Comparison of ENCODE assay signal across 26 cellular contexts in genomic region chr18:1056404-1056803, GRCh38.
"Had no signal": no experiment of that assay in that cellular context is flagged by ENCODE, and none has a peak within 500 bp of the region (broad histone marks: within the 10 kb centered on the region; RNA-seq: fewer than 3 reads in every experiment).

No MANE protein-coding gene starts in this region.

- H3K4me3 ChIP-seq: stomach, suprapubic skin, testis, thoracic aorta, thyroid gland, tibial artery, tibial nerve, transverse colon, upper lobe of left lung, upper lobe of right lung, uterus, vagina had no signal

- H3K9me3 ChIP-seq: testis, thoracic aorta, thyroid gland, upper lobe of right lung, vagina had no signal

- ATAC-seq: stimulated activated effector memory CD8-positive, alpha-beta T cell treated with anti-CD3 and anti-CD28 coated beads, Interleukin-12 subunit alpha, Interleukin-12 subunit beta, amount 100 ng/mL, for 72 hours; stimulated activated memory B cell treated with anti-CD40 and anti-IgM and Interleukin-4, amounts not matched to agents 10 μg/mL and 1 μg/mL and 100 μg/mL, for 72 hours; stimulated activated naive B cell treated with anti-CD40 and anti-IgM and Interleukin-4, amounts not matched to agents 10 μg/mL and 1 μg/mL and 100 μg/mL, for 72 hours; stimulated activated naive CD8-positive, alpha-beta T cell treated with anti-CD3 and anti-CD28 coated beads, Interleukin-15, amount 100 ng/mL, for 72 hours; stimulated activated naive CD8-positive, alpha-beta T cell treated with anti-CD3 and anti-CD28 coated beads, Interleukin-15, Interleukin-2, amounts not matched to agents 100 U/mL and 50 U/mL, for 24 hours; upper lobe of right lung had no signal

- H3K27ac ChIP-seq: stomach, suprapubic skin, testis, thoracic aorta, thyroid gland, tibial artery, tibial nerve, transverse colon, upper lobe of left lung, upper lobe of right lung, uterus, vagina had no signal

- DNase-seq: stimulated activated CD4-positive, alpha-beta T cell treated with anti-CD3 and anti-CD28 coated beads, Interleukin-2, amount 100 ng/mL, for 48 hours; stimulated activated CD4-positive, alpha-beta T cell treated with anti-CD3 and anti-CD28 coated beads, Interleukin-4, amount 100 ng/mL, for 1 hour; stimulated activated CD4-positive, alpha-beta T cell treated with anti-CD3 and anti-CD28 coated beads, Interleukin-4, amount 100 ng/mL, for 24 hours; stimulated activated CD4-positive, alpha-beta T cell treated with anti-CD3 and anti-CD28 coated beads, Interleukin-4, amount 100 ng/mL, for 4 hours; stimulated activated CD8-positive, alpha-beta memory T cell treated with anti-CD3 and anti-CD28 coated beads, Interleukin-4, amount 100 ng/mL, for 48 hours; stimulated activated naive B cell treated with anti-CD40 and anti-IgM and Interleukin-4, amounts not matched to agents 10 μg/mL and 1 μg/mL and 100 μg/mL, for 72 hours; stimulated activated naive CD4-positive, alpha-beta T cell; stimulated activated naive CD4-positive, alpha-beta T cell treated with Interleukin-2 at 50 U/mL for 16 hours; stimulated activated naive CD8-positive, alpha-beta T cell treated with anti-CD3 and anti-CD28 coated beads, Interleukin-15, amount 100 ng/mL, for 72 hours; stimulated activated naive CD8-positive, alpha-beta T cell treated with anti-CD3 and anti-CD28 coated beads, Interleukin-15, Interleukin-2, amounts not matched to agents 100 U/mL and 50 U/mL, for 24 hours; stomach; substantia nigra; testis; thyroid gland; tibial artery; transverse colon; trophoblast cell; upper lobe of left lung; upper lobe of right lung; uterus had no signal

- H3K27me3 ChIP-seq: stomach, suprapubic skin, testis, thyroid gland, tibial artery, tibial nerve, transverse colon, upper lobe of left lung, upper lobe of right lung, uterus, vagina had no signal

- H3K4me1 ChIP-seq: stomach, suprapubic skin, testis, thyroid gland, tibial artery, tibial nerve, transverse colon, upper lobe of left lung, upper lobe of right lung, uterus, vagina had no signal

- H3K36me3 ChIP-seq: stomach, suprapubic skin, thoracic aorta, thyroid gland, tibial artery, tibial nerve, transverse colon, upper lobe of left lung, upper lobe of right lung, uterus, vagina had no signal
